In the genomic region with DNA sequence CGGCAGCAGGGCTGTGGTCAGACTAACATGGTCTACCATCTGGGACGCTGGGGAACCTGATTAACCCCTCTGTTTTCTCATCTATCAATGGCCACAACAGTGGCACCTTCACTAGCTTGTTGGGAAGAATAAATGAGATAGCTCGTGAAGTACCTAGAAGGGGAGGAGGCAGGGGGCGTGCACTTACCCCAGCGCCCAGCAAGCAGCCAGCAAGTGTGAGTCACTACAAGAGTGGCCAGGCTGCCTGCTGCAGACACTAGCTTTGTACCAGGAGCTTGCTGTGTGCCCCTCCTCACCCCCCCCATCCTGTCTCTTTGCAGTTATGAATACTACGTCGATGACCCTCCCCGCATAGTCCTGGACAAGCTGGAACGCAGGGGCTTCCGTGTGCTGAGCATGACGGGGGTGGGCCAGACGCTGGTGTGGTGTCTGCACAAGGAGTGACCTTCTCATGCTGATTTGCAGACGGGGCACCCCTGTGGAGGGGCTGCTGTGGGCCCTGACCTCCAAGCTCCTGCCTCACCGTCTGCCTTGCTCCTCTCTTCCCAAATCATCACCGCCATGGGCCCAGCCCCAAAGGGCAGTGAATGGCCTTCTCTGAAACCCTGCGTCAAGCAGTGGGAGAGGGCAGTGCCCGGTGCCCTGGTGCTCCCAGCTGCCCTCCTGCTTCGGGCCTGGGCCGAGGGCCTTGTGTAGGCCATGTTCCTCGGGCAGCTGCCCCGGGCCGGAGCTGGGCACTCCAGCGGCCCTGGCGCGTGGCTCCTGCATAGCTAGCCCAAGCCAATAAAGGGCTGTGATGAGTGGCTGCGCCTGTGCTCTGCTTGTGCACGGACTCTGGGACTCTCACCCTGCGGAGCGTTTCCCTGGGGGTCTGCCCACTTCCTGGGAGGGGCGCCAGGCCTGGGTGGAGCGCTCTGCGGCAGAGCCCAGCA, we compare ENCODE assay signal across 13 cellular contexts. TPM values are rescaled to one million over a fixed set of nuclear protein-coding genes. Genes with fewer than 3 reads are reported as not detected.
A peak's percentile ranks its signal among the peaks of the same experiment; 100 is the strongest.
DNase-seq lines count a peak whose midpoint lies in the region; FAIRE-seq and TF ChIP-seq lines count a peak whose summit lies in the region.
"Had no signal": no experiment of that assay in that cellular context is flagged by ENCODE, and none has a peak within 500 bp of the region (broad histone marks: within the 10 kb centered on the region; RNA-seq: fewer than 3 reads in every experiment).

No MANE protein-coding gene starts in this region.

- no peak overlapping the region for H4K91ac ChIP-seq in mesenchymal stem cell (ENCODE audit: low read length)

- FAIRE-seq in bronchial epithelial cell (lab: Jason Lieb, UNC) (no peak), HTR-8/SVneo (lab: Jason Lieb, UNC) (no peak)

- no peaks in the 10 kb centered on the region for H3K9me2 ChIP-seq in GM23248 (ENCODE audit: insufficient read depth)

- no peak overlapping the region for H3K4me2 ChIP-seq in GM23248 (ENCODE audit: unreplicated experiment)
- peak overlapping the region; percentile 29 for H3K4me2 ChIP-seq in mesenchymal stem cell (ENCODE audit: low read length, poor library complexity, severe bottlenecking)

- DNase-seq in GM23248, result peak; percentile 57
- peak; percentile 74 for DNase-seq in NB4 (ENCODE audit: low read depth)
- peak; percentile 47 for DNase-seq in bronchial epithelial cell (ENCODE audit: low read depth)
- DNase-seq in mesenchymal stem cell, result peak; percentile 57
- DNase-seq in posterior vena cava (ENCODE audit: low spot score), result no peak
- DNase-seq in putamen (ENCODE audit: low spot score), result no peak
- no peak for DNase-seq in NCI-H748 (lab: John Stamatoyannopoulos, UW; ENCODE audit: unreplicated experiment)
- no peak for DNase-seq in HTR-8/SVneo (ENCODE audit: insufficient read length, low spot score)
- DNase-seq: activated CD8-positive, alpha-beta memory T cell treated with anti-CD3 and anti-CD28 coated beads, Interleukin-2, amount 10 ng/mL, durations not matched to agents 7 days and 5 days; CD8-positive, alpha-beta T cell; effector memory CD4-positive, alpha-beta T cell; stimulated activated CD4-positive, alpha-beta T cell treated with anti-CD3 and anti-CD28 coated beads, Interleukin-4, amount 100 ng/mL, for 1 hour had no signal

- H3K79me2 ChIP-seq in GM23248 (ENCODE audit: insufficient read depth), result no peaks in the 10 kb centered on the region
- H3K79me2 ChIP-seq: hepatocyte had no signal

- no peak overlapping the region for H3K4ac ChIP-seq in mesenchymal stem cell (ENCODE audit: low read depth in 1 of 2, low read length in 2 of 2)

- no peak overlapping the region for H4K8ac ChIP-seq in mesenchymal stem cell (ENCODE audit: low read length)

- H3K9me3 ChIP-seq in GM23248 (ENCODE audit: low read depth) (no peaks in the 10 kb centered on the region), mesenchymal stem cell (ENCODE audit: control insufficient read depth, low read length) (no peaks in the 10 kb centered on the region)

- no peaks in the 10 kb centered on the region for H3K27me3 ChIP-seq in GM23248 (replicated peaks; ENCODE audit: insufficient read depth)
- H3K27me3 ChIP-seq in bronchial epithelial cell (ENCODE audit: control insufficient read depth, insufficient read depth, low read length), result no peaks in the 10 kb centered on the region
- no peaks in the 10 kb centered on the region for H3K27me3 ChIP-seq in mesenchymal stem cell (ENCODE audit: control insufficient read depth in 1 of 2, insufficient read depth in 1 of 2, low read length in 2 of 2)
- H3K27me3 ChIP-seq: hepatocyte had no signal

- H3K23ac ChIP-seq in mesenchymal stem cell (ENCODE audit: low read length in 2 of 2), result no peak overlapping the region

- 86% methylated on average over 30 to 32 of the region's 32 CpGs for WGBS in GM23248 (ENCODE audit: low coverage in 1 of 2, low lambda C conversion rate in 2 of 2, missing lambda C conversion rate in 2 of 2), 2 experiments
- 82% methylated on average over 32 of the region's 32 CpGs for WGBS in mesenchymal stem cell

- H2AFZ ChIP-seq in GM23248, result no peak overlapping the region
- H2AFZ ChIP-seq in mesenchymal stem cell (ENCODE audit: low read depth, low read length), result no peak overlapping the region
- H2AFZ ChIP-seq: hepatocyte had no signal

- no peak for TF ChIP-seq POLR2A in NB4 (IDR thresholded peaks at IDR 0.05; ENCODE audit: extremely low read depth, insufficient read length)

- no peak overlapping the region for H3K14ac ChIP-seq in mesenchymal stem cell (ENCODE audit: low read length in 2 of 2)

- no peak overlapping the region for H2BK120ac ChIP-seq in mesenchymal stem cell (ENCODE audit: low read depth, low read length)

- no peak overlapping the region for H2AK5ac ChIP-seq in mesenchymal stem cell (ENCODE audit: low read length, severe bottlenecking)

- no peak overlapping the region for H3K27ac ChIP-seq in GM23248
- H3K27ac ChIP-seq in mesenchymal stem cell (ENCODE audit: low read length, poor library complexity, severe bottlenecking), result no peak overlapping the region

- H3K4me1 ChIP-seq in GM23248 (ENCODE audit: insufficient read depth), result peaks cover 33% of the 10 kb centered on the region
- H3K4me1 ChIP-seq in mesenchymal stem cell (ENCODE audit: control insufficient read depth, insufficient read depth, low read depth, low read length), result peaks cover 82% of the 10 kb centered on the region

- intact Hi-C loops in posterior vena cava (cut with DNase I), result no loop called here

- H3K4me3 ChIP-seq in GM23248 (no peak overlapping the region), NB4 (ENCODE audit: low read depth, low read length) (no peak overlapping the region), bronchial epithelial cell (ENCODE audit: low read depth, low read length) (no peak overlapping the region), mesenchymal stem cell (ENCODE audit: insufficient read depth in 1 of 2, low read depth in 1 of 2, low read length in 2 of 2) (no peak overlapping the region)
- H3K4me3 ChIP-seq: hepatocyte had no signal

- H3F3A ChIP-seq in GM23248 (ENCODE audit: insufficient read depth), result peaks cover 26% of the 10 kb centered on the region

- H3K79me1 ChIP-seq in mesenchymal stem cell (replicated peaks; ENCODE audit: low read length, poor library complexity, severe bottlenecking), result peaks cover 3% of the 10 kb centered on the region

- H2BK12ac ChIP-seq in mesenchymal stem cell (ENCODE audit: low read length in 2 of 2), result no peak overlapping the region

- H3K18ac ChIP-seq in mesenchymal stem cell (ENCODE audit: low read depth in 1 of 2, low read length in 2 of 2), result no peak overlapping the region

- H4K20me1 ChIP-seq in GM23248 (ENCODE audit: insufficient read depth), result no peaks in the 10 kb centered on the region

- TF ChIP-seq CTCF in NB4 (IDR thresholded peaks at IDR 0.05; ENCODE audit: low read depth, low read length), result no peak
- TF ChIP-seq CTCF in bronchial epithelial cell (IDR thresholded peaks at IDR 0.05; ENCODE audit: insufficient read depth, low read length, severe bottlenecking), result no peak

- H2BK5ac ChIP-seq in mesenchymal stem cell (ENCODE audit: low read depth, low read length, poor library complexity, severe bottlenecking), result no peak overlapping the region

- in situ Hi-C loops in GM23248 (cut with MboI), result no loop called here

- no peaks in the 10 kb centered on the region for H3K36me3 ChIP-seq in GM23248 (ENCODE audit: low read depth)
- H3K36me3 ChIP-seq in bronchial epithelial cell (ENCODE audit: control insufficient read depth, insufficient read depth, low read length), result peaks cover 1% of the 10 kb centered on the region
- H3K36me3 ChIP-seq in mesenchymal stem cell (ENCODE audit: control insufficient read depth in 1 of 2, insufficient read depth in 2 of 2, low read depth in 1 of 2, low read length in 2 of 2), result peaks cover 14 to 30% of the 10 kb centered on the region in 2 experiments

- no peak overlapping the region for H3K9ac ChIP-seq in GM23248
- H3K9ac ChIP-seq in mesenchymal stem cell (ENCODE audit: low read length), result no peak overlapping the region

- no peak overlapping the region for H2BK15ac ChIP-seq in mesenchymal stem cell (ENCODE audit: low read depth, poor library complexity, severe bottlenecking)

RNA-seq across cellular contexts. Expression of gene C15orf62, which starts 2.6 kb away (rescaled TPM):
- total RNA-seq in GM23248 (2014; rRNA removed; shearing (Covaris generic)), result not detected in 2 replicates
- polyA plus RNA-seq in GM23248 (2016; fragmentation: Nextera tagmentation; extraction: Ambion mirVana), result 0.11 and 0.28 TPM in 2 replicates
- 1.8 and 2.7 TPM in 2 replicates for total RNA-seq in bronchial epithelial cell
- polyA plus RNA-seq in mesenchymal stem cell (2013, experiment 1 of 2), result 0.11 TPM
- polyA plus RNA-seq in mesenchymal stem cell (2013, experiment 2 of 2), result 0.04 TPM
- under 1 TPM; 0.10 to 0.28 TPM for total RNA-seq in posterior vena cava

RNA-seq across cellular contexts. Expression of gene GCHFR, which starts 3.3 kb away (rescaled TPM):
- total RNA-seq in GM23248 (2014; rRNA removed; shearing (Covaris generic)), result 0.54 and 8.9 TPM in 2 replicates
- 1.8 and 2.3 TPM in 2 replicates for polyA plus RNA-seq in GM23248 (2016; fragmentation: Nextera tagmentation; extraction: Ambion mirVana)
- 12.4 and 13.8 TPM in 2 replicates for total RNA-seq in bronchial epithelial cell
- 8.8 TPM for polyA plus RNA-seq in mesenchymal stem cell (2013, experiment 1 of 2)
- 8.8 TPM for polyA plus RNA-seq in mesenchymal stem cell (2013, experiment 2 of 2)
- 1 to 10 TPM; 7.1 to 8.9 TPM for total RNA-seq in posterior vena cava

RNA-seq across cellular contexts. Expression of gene RMDN3, which starts 12.1 kb away (rescaled TPM):
- total RNA-seq in GM23248 (2014; rRNA removed; shearing (Covaris generic)), result 25.9 and 30.0 TPM in 2 replicates
- polyA plus RNA-seq in GM23248 (2016; fragmentation: Nextera tagmentation; extraction: Ambion mirVana), result 41.4 TPM in 2 replicates
- total RNA-seq in bronchial epithelial cell, result 15.0 and 20.1 TPM in 2 replicates
- 15.7 TPM for polyA plus RNA-seq in mesenchymal stem cell (2013, experiment 1 of 2)
- polyA plus RNA-seq in mesenchymal stem cell (2013, experiment 2 of 2), result 17.6 TPM
- 10 to 100 TPM; 22.3 to 23.6 TPM for total RNA-seq in posterior vena cava

RNA-seq across cellular contexts. Expression of gene ZFYVE19, which starts 39.7 kb away (rescaled TPM):
- 24.2 and 33.5 TPM in 2 replicates for total RNA-seq in GM23248 (2014; rRNA removed; shearing (Covaris generic))
- polyA plus RNA-seq in GM23248 (2016; fragmentation: Nextera tagmentation; extraction: Ambion mirVana), result 11.7 and 15.0 TPM in 2 replicates
- 30.3 and 34.0 TPM in 2 replicates for total RNA-seq in bronchial epithelial cell
- 11.8 TPM for polyA plus RNA-seq in mesenchymal stem cell (2013, experiment 1 of 2)
- 11.1 TPM for polyA plus RNA-seq in mesenchymal stem cell (2013, experiment 2 of 2)
- total RNA-seq in posterior vena cava, result 1 to 10 TPM; 8.3 to 8.6 TPM

RNA-seq across cellular contexts. Expression of gene DNAJC17, which starts 40.1 kb away (rescaled TPM):
- total RNA-seq in GM23248 (2014; rRNA removed; shearing (Covaris generic)), result 13.4 and 64.4 TPM in 2 replicates
- 36.4 and 44.6 TPM in 2 replicates for polyA plus RNA-seq in GM23248 (2016; fragmentation: Nextera tagmentation; extraction: Ambion mirVana)
- total RNA-seq in bronchial epithelial cell, result 21.1 and 30.7 TPM in 2 replicates
- polyA plus RNA-seq in mesenchymal stem cell (2013, experiment 1 of 2), result 36.9 TPM
- 39.3 TPM for polyA plus RNA-seq in mesenchymal stem cell (2013, experiment 2 of 2)
- total RNA-seq in posterior vena cava, result 10 to 100 TPM; 18.3 to 22.9 TPM

Comparison
In these comparisons a context has a peak if more than half of its experiments do, and no peak if none do; other contexts are left out.
1. DNase-seq: peak in GM23248 (single experiment), NB4 (single experiment), bronchial epithelial cell (single experiment) and mesenchymal stem cell (single experiment); none in posterior vena cava (single experiment), putamen (single experiment), NCI-H748 (single experiment) and HTR-8/SVneo (single experiment).